ENCODE assay signal across 21 cellular contexts in genomic region chr13:98873377-98874028, GRCh38.
"Had no signal": no experiment of that assay in that cellular context is flagged by ENCODE, and none has a peak within 500 bp of the region (broad histone marks: within the 10 kb centered on the region; RNA-seq: fewer than 3 reads in every experiment).

No MANE protein-coding gene starts in this region.

- H3K4me3 Mint-ChIP-seq: activated naive CD8-positive, alpha-beta T cell; natural killer cell treated with Interleukin-12 subunit alpha and Interleukin-12 subunit beta and Interleukin-15 and Interleukin-18, amount 100 ng/mL, for 72 hours; stimulated activated naive B cell treated with anti-CD40 and anti-IgM and Interleukin-4, amounts not matched to agents 10 μg/mL and 1 μg/mL and 100 μg/mL, for 72 hours had no signal

- H3K27ac Mint-ChIP-seq: activated naive CD8-positive, alpha-beta T cell; natural killer cell treated with Interleukin-12 subunit alpha and Interleukin-12 subunit beta and Interleukin-15 and Interleukin-18, amount 100 ng/mL, for 72 hours; stimulated activated naive B cell treated with anti-CD40 and anti-IgM and Interleukin-4, amounts not matched to agents 10 μg/mL and 1 μg/mL and 100 μg/mL, for 72 hours had no signal

- H3K27me3 ChIP-seq: brain microvascular endothelial cell, foreskin keratinocyte, transverse colon, vagina had no signal

- H3K4me1 ChIP-seq: foreskin keratinocyte, transverse colon, vagina had no signal

- DNase-seq: activated CD4-positive, alpha-beta T cell treated with anti-CD3 and anti-CD28 coated beads, Interleukin-2, amount 50 U/mL, for 1 hour; anterior cingulate cortex; brain microvascular endothelial cell; cortex of kidney; effector CD4-positive, alpha-beta T cell; foreskin keratinocyte; glutamatergic neuron; kidney glomerular epithelial cell; left ventricle myocardium superior; mesenchymal stem cell; posterior cingulate gyrus; retina; SHP77 treated with DMSO at 0.1 percent for 48 hours; stimulated activated naive B cell treated with anti-CD40 and anti-IgM and Interleukin-4, amounts not matched to agents 10 μg/mL and 1 μg/mL and 100 μg/mL, for 72 hours; substantia nigra; T1000; transverse colon had no signal

- H3K9me3 ChIP-seq: transverse colon, vagina had no signal

- H3K27me3 Mint-ChIP-seq: activated naive CD8-positive, alpha-beta T cell; natural killer cell treated with Interleukin-12 subunit alpha and Interleukin-12 subunit beta and Interleukin-15 and Interleukin-18, amount 100 ng/mL, for 72 hours; stimulated activated naive B cell treated with anti-CD40 and anti-IgM and Interleukin-4, amounts not matched to agents 10 μg/mL and 1 μg/mL and 100 μg/mL, for 72 hours had no signal

- H3K4me3 ChIP-seq: transverse colon, vagina had no signal

- H3K27ac ChIP-seq: brain microvascular endothelial cell, foreskin keratinocyte, transverse colon, vagina, VCaP had no signal

- ATAC-seq: foreskin keratinocyte; left ventricle myocardium superior; stimulated activated naive B cell treated with anti-CD40 and anti-IgM and Interleukin-4, amounts not matched to agents 10 μg/mL and 1 μg/mL and 100 μg/mL, for 72 hours had no signal
